Comparison of ENCODE assay signal across 17 cellular contexts in the genomic region with DNA sequence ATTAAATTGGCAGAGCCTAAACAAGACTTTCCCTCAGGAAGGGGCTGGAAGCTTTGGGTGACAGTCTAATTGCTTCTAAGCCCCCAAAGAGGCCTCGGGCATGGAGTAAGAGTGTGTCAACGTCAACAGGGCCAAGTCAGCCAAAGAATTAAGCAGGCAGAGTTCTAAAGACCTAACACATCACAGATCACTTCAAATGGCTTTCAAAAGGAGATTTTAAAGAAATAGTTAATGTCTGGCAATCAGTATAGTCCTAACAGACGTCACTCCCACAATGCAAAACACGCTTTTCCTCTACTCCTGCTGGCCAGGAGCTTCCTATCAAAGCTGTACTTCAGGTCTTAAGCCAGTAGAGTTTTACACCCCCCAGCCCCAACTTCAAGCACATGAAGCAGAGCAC.
"Had no signal": no experiment of that assay in that cellular context is flagged by ENCODE, and none has a peak within 500 bp of the region (broad histone marks: within the 10 kb centered on the region; RNA-seq: fewer than 3 reads in every experiment).

No MANE protein-coding gene starts in this region.

- H3K4me1 Mint-ChIP-seq: stimulated activated effector memory CD8-positive, alpha-beta T cell treated with anti-CD3 and anti-CD28 coated beads, Interleukin-12 subunit alpha, Interleukin-12 subunit beta, amount 100 ng/mL, for 72 hours had no signal

- ATAC-seq: esophagus mucosa; mucosa of descending colon; natural killer cell; right lobe of liver; stimulated activated effector memory CD8-positive, alpha-beta T cell treated with anti-CD3 and anti-CD28 coated beads, Interleukin-12 subunit alpha, Interleukin-12 subunit beta, amount 100 ng/mL, for 72 hours; stimulated activated naive CD8-positive, alpha-beta T cell treated with anti-CD3 and anti-CD28 coated beads, Interleukin-15, Interleukin-2, amounts not matched to agents 100 U/mL and 50 U/mL, for 24 hours; upper lobe of right lung had no signal

- H3K79me2 ChIP-seq: parathyroid adenoma had no signal

- H2AFZ ChIP-seq: parathyroid adenoma had no signal

- DNase-seq: cortex of kidney; effector memory CD4-positive, alpha-beta T cell; heart right ventricle; islet precursor cell; mucosa of descending colon; natural killer cell; right lobe of liver; stimulated activated CD4-positive, alpha-beta T cell treated with anti-CD3 and anti-CD28 coated beads, Interleukin-4, amount 100 ng/mL, for 1 hour; stimulated activated CD8-positive, alpha-beta memory T cell treated with anti-CD3 and anti-CD28 coated beads, Interleukin-4, amount 100 ng/mL, for 48 hours; stimulated activated naive CD8-positive, alpha-beta T cell treated with anti-CD3 and anti-CD28 coated beads, Interleukin-15, Interleukin-2, amounts not matched to agents 100 U/mL and 50 U/mL, for 24 hours; tibial artery; upper lobe of right lung had no signal

- H3K9me3 ChIP-seq: prostate gland, right lobe of liver, upper lobe of right lung, vagina had no signal

- H3K27me3 ChIP-seq: heart right ventricle, right lobe of liver, tibial artery, upper lobe of right lung, vagina had no signal

- H3K9ac ChIP-seq: parathyroid adenoma had no signal

- H3K27ac Mint-ChIP-seq: natural killer cell; stimulated activated effector memory CD8-positive, alpha-beta T cell treated with anti-CD3 and anti-CD28 coated beads, Interleukin-12 subunit alpha, Interleukin-12 subunit beta, amount 100 ng/mL, for 72 hours had no signal

- H3K4me3 Mint-ChIP-seq: natural killer cell; stimulated activated effector memory CD8-positive, alpha-beta T cell treated with anti-CD3 and anti-CD28 coated beads, Interleukin-12 subunit alpha, Interleukin-12 subunit beta, amount 100 ng/mL, for 72 hours had no signal

- H3K36me3 ChIP-seq: heart right ventricle, prostate gland, right lobe of liver, tibial artery, upper lobe of right lung, vagina had no signal

- H3K27ac ChIP-seq: parathyroid adenoma, prostate gland, right lobe of liver, tibial artery, upper lobe of right lung, vagina had no signal

- H3K4me3 ChIP-seq: heart right ventricle, mucosa of descending colon, prostate gland, right lobe of liver, tibial artery, upper lobe of right lung, vagina had no signal

- H3K36me3 Mint-ChIP-seq: natural killer cell; stimulated activated effector memory CD8-positive, alpha-beta T cell treated with anti-CD3 and anti-CD28 coated beads, Interleukin-12 subunit alpha, Interleukin-12 subunit beta, amount 100 ng/mL, for 72 hours had no signal

- H3K4me1 ChIP-seq: parathyroid adenoma, prostate gland, right lobe of liver, upper lobe of right lung had no signal
